In genomic region chr14:89956294-89957009, GRCh38 we compare ENCODE assay signal across 8 cellular contexts. TPM values are rescaled to one million over a fixed set of nuclear protein-coding genes. Genes with fewer than 3 reads are reported as not detected.
A peak's percentile ranks its signal among the peaks of the same experiment; 100 is the strongest.
DNase-seq lines count a peak whose midpoint lies in the region; ATAC-seq and TF ChIP-seq lines count a peak whose summit lies in the region.

No MANE protein-coding gene starts in this region.

- in situ Hi-C loops in Caki2 (cut with HindIII; ENCODE audit: low pct_unique_long_range_greater_than_20kb, low sequenced_read_pairs), result no loop called here

- 7% methylated on average over 38 of the region's 38 CpGs for WGBS in HUES64
- WGBS in upper lobe of left lung, 2 donors, result 17 to 38% methylated on average over 17 to 38 of the region's 38 CpGs

- peak; percentile 38 for ATAC-seq in GM21515 (IDR thresholded peaks at IDR 0.05; ENCODE audit: unreplicated experiment)
- peak; percentile 2 to 74 for ATAC-seq in upper lobe of left lung (ENCODE audit: low FRiP score in 2 of 2)

- TF ChIP-seq EP300 in upper lobe of left lung (IDR thresholded peaks at IDR 0.05), result no peak

- no peak for TF ChIP-seq POLR2A in upper lobe of left lung (IDR thresholded peaks at IDR 0.05)

- peak overlapping the region; percentile 85 for H3K9ac ChIP-seq in HUES64 (ENCODE audit: low read depth, low read length)

- DNase-seq in Caki2 (ENCODE audit: low read depth) (peak; percentile 68), SIG-M5 treated with dmso at 0.1 percent for 504 hours (lab: John Stamatoyannopoulos, UW; ENCODE audit: unreplicated experiment) (peak; percentile 96), head of caudate nucleus (peak; percentile 29 to 86 (median 56)), pons (ENCODE audit: low spot score) (peak; percentile 35), upper lobe of left lung (peak in 1 of 2 donors; percentile 69)
- DNase-seq in activated naive CD4-positive, alpha-beta T cell treated with Interleukin-2 at 50 U/mL for 16 hours, result peak; percentile 90

- intact Hi-C loops in head of caudate nucleus (cut with DNase I), result no loop called here

- no peak for TF ChIP-seq CTCF in upper lobe of left lung (IDR thresholded peaks at IDR 0.05)

- peak overlapping the region; percentile 73 for H3K27ac ChIP-seq in HUES64 (ENCODE audit: low read depth, low read length)
- H3K27ac ChIP-seq in upper lobe of left lung, result peak overlapping the region; percentile 72 to 90 (median 88)

- peak overlapping the region; percentile 82 for H3K4me3 ChIP-seq in HUES64 (ENCODE audit: low read length)
- peak overlapping the region; percentile 66 to 84 (median 74) for H3K4me3 ChIP-seq in upper lobe of left lung

- H3K9me3 ChIP-seq in HUES64 (ENCODE audit: insufficient read depth, low read depth, low read length), result peaks cover 9% of the 10 kb centered on the region; the same call in 1 of the 2 replicates
- H3K9me3 ChIP-seq in upper lobe of left lung, result no peaks in the 10 kb centered on the region

- peaks cover 29% of the 10 kb centered on the region for H3K36me3 ChIP-seq in HUES64 (ENCODE audit: insufficient read depth, low read length)
- H3K36me3 ChIP-seq in upper lobe of left lung, result no peaks in the 10 kb centered on the region

- H3K4me1 ChIP-seq in HUES64 (ENCODE audit: insufficient read depth, low read length) (peaks cover 6% of the 10 kb centered on the region; the same call in 1 of the 2 replicates), upper lobe of left lung (peaks cover 12 to 33% (median 18%) of the 10 kb centered on the region in 4 donors)

- no peaks in the 10 kb centered on the region for H3K27me3 ChIP-seq in HUES64 (ENCODE audit: insufficient read depth, low read length)
- H3K27me3 ChIP-seq in upper lobe of left lung, result no peaks in the 10 kb centered on the region

RNA-seq across cellular contexts. Expression of gene TDP1, which starts 0.7 kb away (rescaled TPM):
- 22.0 and 33.5 TPM in 2 replicates for total RNA-seq in Caki2 (2014; rRNA removed; shearing (Covaris generic); ENCODE audit: low replicate concordance)
- polyA plus RNA-seq in HUES64 (2013, experiment 1 of 2), result 32.0 TPM
- polyA plus RNA-seq in HUES64 (2013, experiment 2 of 2), result 39.0 TPM
- 10 to 100 TPM in 4 of 6 donors, 1 to 10 TPM in 2; 6.4 to 33.5 (median 13.5) TPM for total RNA-seq in upper lobe of left lung

RNA-seq across cellular contexts. Expression of gene EFCAB11, which starts 1.9 kb away (rescaled TPM):
- 9.7 and 13.9 TPM in 2 replicates for total RNA-seq in Caki2 (2014; rRNA removed; shearing (Covaris generic); ENCODE audit: low replicate concordance)
- 14.1 TPM for polyA plus RNA-seq in HUES64 (2013, experiment 1 of 2)
- polyA plus RNA-seq in HUES64 (2013, experiment 2 of 2), result 19.0 TPM
- 1 to 10 TPM; 1.9 to 9.4 (median 4.6) TPM for total RNA-seq in upper lobe of left lung
